ENCODE assay signal across 8 cellular contexts in genomic region chr5:141958113-141958512, GRCh38. TPM values are rescaled to one million over a fixed set of nuclear protein-coding genes. Genes with fewer than 3 reads are reported as not detected.
DNase-seq lines count a peak whose midpoint lies in the region; ATAC-seq and TF ChIP-seq lines count a peak whose summit lies in the region.

PCDH12 (minus strand) TSS chr5:141958202; CDS start chr5:141957851, 351 bp downstream.

- H3K4me1 Mint-ChIP-seq in activated T-helper 1 cell treated with anti-CD3 and anti-CD28 coated beads, Interleukin-12 subunit alpha, Interleukin-12 subunit beta, Interleukin-2, Interleukin-4 antibody, amounts not matched to agents 30 ng/mL and 10 ng/mL and 1 ng/mL, durations not matched to agents 14 hours and 24 hours and 36 hours (ENCODE audit: low read depth) = peaks cover 52% of the 10 kb centered on the region

- peaks cover 0 to 3% (median 0%) of the 10 kb centered on the region in 4 donors for H3K4me1 ChIP-seq in right lobe of liver

- TF ChIP-seq POLR2A in right lobe of liver (IDR thresholded peaks at IDR 0.05) = no peak

- peak; percentile 43 to 50 for DNase-seq in AML-193 (lab: John Stamatoyannopoulos, UW)
- DNase-seq in Jurkat, Clone E6-1 (ENCODE audit: low read depth, low spot score) = peak; percentile 70
- DNase-seq in activated T-helper 1 cell treated with anti-CD3 and anti-CD28 coated beads, Interleukin-12 subunit alpha, Interleukin-12 subunit beta, Interleukin-2, Interleukin-4 antibody, amounts not matched to agents 30 ng/mL and 10 ng/mL and 1 ng/mL, durations not matched to agents 14 hours and 24 hours and 36 hours (ENCODE audit: low spot score) = peak; percentile 17
- DNase-seq in right lobe of liver = peak in 1 of 3 donors; percentile 54
- no peak for DNase-seq in C1 segment of cervical spinal cord (lab: John Stamatoyannopoulos, UW)
- DNase-seq in GM03348 (ENCODE audit: low spot score) = no peak

- H3K36me3 ChIP-seq in right lobe of liver = no peaks in the 10 kb centered on the region

- 18% methylated on average over 2 of the region's 7 CpGs for WGBS in right lobe of liver (ENCODE audit: insufficient coverage, low coverage, low lambda C conversion rate, missing lambda C conversion rate)

- peak within 1 kb of the TSS; percentile 83 for H3K4me3 Mint-ChIP-seq in activated T-helper 1 cell treated with anti-CD3 and anti-CD28 coated beads, Interleukin-12 subunit alpha, Interleukin-12 subunit beta, Interleukin-2, Interleukin-4 antibody, amounts not matched to agents 30 ng/mL and 10 ng/mL and 1 ng/mL, durations not matched to agents 14 hours and 24 hours and 36 hours

- H3K4me3 ChIP-seq in Jurkat, Clone E6-1 (ENCODE audit: low read length) = peak within 1 kb of the TSS; percentile 40
- H3K4me3 ChIP-seq in right lobe of liver = peak within 1 kb of the TSS; percentile 4 to 33 (median 6)

- peak within 1 kb of the TSS in 1 of 3 donors; percentile 17 for H3K27ac ChIP-seq in right lobe of liver

- no peaks in the 10 kb centered on the region for H3K27me3 ChIP-seq in right lobe of liver

- peak within 1 kb of the TSS; percentile 91 for H3K27ac Mint-ChIP-seq in activated T-helper 1 cell treated with anti-CD3 and anti-CD28 coated beads, Interleukin-12 subunit alpha, Interleukin-12 subunit beta, Interleukin-2, Interleukin-4 antibody, amounts not matched to agents 30 ng/mL and 10 ng/mL and 1 ng/mL, durations not matched to agents 14 hours and 24 hours and 36 hours

- ATAC-seq in right lobe of liver = peak; percentile 52 to 67 (median 58)
- no peak for ATAC-seq in GM19351 (IDR thresholded peaks at IDR 0.05; ENCODE audit: unreplicated experiment)
- no peak for ATAC-seq in GM21825 (IDR thresholded peaks at IDR 0.05; ENCODE audit: unreplicated experiment)

- H3K9me3 Mint-ChIP-seq in activated T-helper 1 cell treated with anti-CD3 and anti-CD28 coated beads, Interleukin-12 subunit alpha, Interleukin-12 subunit beta, Interleukin-2, Interleukin-4 antibody, amounts not matched to agents 30 ng/mL and 10 ng/mL and 1 ng/mL, durations not matched to agents 14 hours and 24 hours and 36 hours = no peaks in the 10 kb centered on the region

- no peaks in the 10 kb centered on the region for H3K9me3 ChIP-seq in right lobe of liver

- H3K36me3 Mint-ChIP-seq in activated T-helper 1 cell treated with anti-CD3 and anti-CD28 coated beads, Interleukin-12 subunit alpha, Interleukin-12 subunit beta, Interleukin-2, Interleukin-4 antibody, amounts not matched to agents 30 ng/mL and 10 ng/mL and 1 ng/mL, durations not matched to agents 14 hours and 24 hours and 36 hours (ENCODE audit: low read depth) = no peaks in the 10 kb centered on the region

- no peak for TF ChIP-seq CTCF in right lobe of liver (IDR thresholded peaks at IDR 0.05)

- H3K27me3 Mint-ChIP-seq in activated T-helper 1 cell treated with anti-CD3 and anti-CD28 coated beads, Interleukin-12 subunit alpha, Interleukin-12 subunit beta, Interleukin-2, Interleukin-4 antibody, amounts not matched to agents 30 ng/mL and 10 ng/mL and 1 ng/mL, durations not matched to agents 14 hours and 24 hours and 36 hours (ENCODE audit: insufficient read depth) = no peaks in the 10 kb centered on the region

- intact Hi-C loops in activated T-helper 1 cell treated with anti-CD3 and anti-CD28 coated beads, Interleukin-12 subunit alpha, Interleukin-12 subunit beta, Interleukin-2, Interleukin-4 antibody, amounts not matched to agents 30 ng/mL and 10 ng/mL and 1 ng/mL, durations not matched to agents 14 hours and 24 hours and 36 hours (cut with micrococcal nuclease) = no loop called here
- intact Hi-C loops in right lobe of liver (cut with DNase I) = loop anchor here (5.0 kb wide), 2 partner anchors 76 to 261 kb away; no protein-coding TSS in a partner anchor

RNA-seq across cellular contexts. Expression of gene PCDH12, which starts in this region (rescaled TPM):
- polyA plus RNA-seq in Jurkat, Clone E6-1 (2012; ENCODE audit: insufficient read depth, insufficient read length) = 0.26 TPM
- 2.2 TPM in 2 replicates for total RNA-seq in activated T-helper 1 cell treated with anti-CD3 and anti-CD28 coated beads, Interleukin-12 subunit alpha, Interleukin-12 subunit beta, Interleukin-2, Interleukin-4 antibody, amounts not matched to agents 30 ng/mL and 10 ng/mL and 1 ng/mL, durations not matched to agents 14 hours and 24 hours and 36 hours
- 1 to 10 TPM; 1.5 to 4.4 (median 1.9) TPM for total RNA-seq in right lobe of liver

Comparison
In these comparisons a context has a peak if more than half of its experiments do, and no peak if none do; other contexts are left out.
1. DNase-seq: peak in AML-193 (2 of 2), Jurkat, Clone E6-1 (single experiment) and activated T-helper 1 cell treated with anti-CD3 and anti-CD28 coated beads, Interleukin-12 subunit alpha, Interleukin-12 subunit beta, Interleukin-2, Interleukin-4 antibody, amounts not matched to agents 30 ng/mL and 10 ng/mL and 1 ng/mL, durations not matched to agents 14 hours and 24 hours and 36 hours (single experiment); none in C1 segment of cervical spinal cord (0 of 14) and GM03348 (single experiment).
2. ATAC-seq: peak in right lobe of liver (4 of 4); none in GM19351 (single experiment) and GM21825 (single experiment).